1 cellular context compared by ENCODE assay signal in genomic region chr2:20532634-20533437, GRCh38.
A peak's percentile ranks its signal among the peaks of the same experiment; 100 is the strongest.
TF ChIP-seq lines count a peak whose summit lies in the region.

No MANE protein-coding gene starts in this region.

TF ChIP-seq in HepG2, 621 proteins besides CTCF, POLR2A, EP300 and RAD21 (continued from another document and continues in another):
- TF ChIP-seq HMGXB4 (CRISPR knock-in tag; IDR thresholded peaks at IDR 0.05; ENCODE audit: borderline replicate concordance in 1 of 2, low read depth in 1 of 2): peak in 1 of 2 experiments; percentile 13; a peak in 1 of 4 replicates
- peak; percentile 68; the same call in 1 of the 2 replicates for TF ChIP-seq MZF1 (CRISPR knock-in tag; IDR thresholded peaks at IDR 0.05; ENCODE audit: borderline replicate concordance)
- no peak for TF ChIP-seq FOXA1 (IDR thresholded peaks at IDR 0.05)
- TF ChIP-seq FOXA1 (CRISPR knock-in tag; IDR thresholded peaks at IDR 0.05): peak; percentile 5; the same call in 1 of the 2 replicates
- peak; percentile 82; the same call in 1 of the 2 replicates for TF ChIP-seq ZBTB4 (CRISPR knock-in tag; IDR thresholded peaks at IDR 0.05; ENCODE audit: borderline replicate concordance)
- no peak for TF ChIP-seq CERS6 (CRISPR knock-in tag; IDR thresholded peaks at IDR 0.05)
- TF ChIP-seq ZNF281 (CRISPR knock-in tag; IDR thresholded peaks at IDR 0.05; ENCODE audit: borderline replicate concordance): peak; percentile 56; the same call in 1 of the 2 replicates
- TF ChIP-seq ZNF781 (CRISPR knock-in tag; IDR thresholded peaks at IDR 0.05; ENCODE audit: borderline replicate concordance, not compliant biosample characterization): peak; percentile 61
- TF ChIP-seq THRA (CRISPR knock-in tag; IDR thresholded peaks at IDR 0.05; ENCODE audit: borderline replicate concordance): 0 out of 2 replicates have a peak, but pooled peaks have one; percentile 18
- peak; percentile 85 for TF ChIP-seq ZSCAN22 (CRISPR knock-in tag; IDR thresholded peaks at IDR 0.05)
- peak; percentile 81 for TF ChIP-seq ZNF24 (IDR thresholded peaks at IDR 0.05)
- no peak for TF ChIP-seq ZNF713 (CRISPR knock-in tag; IDR thresholded peaks at IDR 0.05)
- peak; percentile 62; the same call in 1 of the 2 replicates for TF ChIP-seq ZFP91 (CRISPR knock-in tag; IDR thresholded peaks at IDR 0.05; ENCODE audit: borderline replicate concordance)
- peak; percentile 66 for TF ChIP-seq GATAD2A (CRISPR knock-in tag; IDR thresholded peaks at IDR 0.05)
- TF ChIP-seq ZGPAT (CRISPR knock-in tag; IDR thresholded peaks at IDR 0.05): 0 out of 2 replicates have a peak, but pooled peaks have one; percentile 18
- TF ChIP-seq SALL1 (CRISPR knock-in tag; IDR thresholded peaks at IDR 0.05): peak; percentile 60
- TF ChIP-seq SPEN (CRISPR knock-in tag; IDR thresholded peaks at IDR 0.05; ENCODE audit: low read depth): peak; percentile 62
- no peak for TF ChIP-seq ELF4 (CRISPR knock-in tag; IDR thresholded peaks at IDR 0.05; ENCODE audit: borderline replicate concordance)
- 0 out of 2 replicates have a peak, but pooled peaks have one; percentile 20 for TF ChIP-seq RXRB (CRISPR knock-in tag; IDR thresholded peaks at IDR 0.05; ENCODE audit: borderline replicate concordance)
- no peak for TF ChIP-seq JUN (CRISPR knock-in tag; IDR thresholded peaks at IDR 0.05)
- peak; percentile 40; the same call in 1 of the 2 replicates for TF ChIP-seq NCOA1 (CRISPR knock-in tag; IDR thresholded peaks at IDR 0.05)
- TF ChIP-seq HDAC1 (CRISPR knock-in tag; IDR thresholded peaks at IDR 0.05): peak; percentile 33; the same call in 1 of the 2 replicates
- TF ChIP-seq TEAD3 (CRISPR knock-in tag; optimal IDR thresholded peaks at IDR 0.05; ENCODE audit: borderline replicate concordance): peak; percentile 46
- TF ChIP-seq NCOA2 (CRISPR knock-in tag; IDR thresholded peaks at IDR 0.05): peak; percentile 23; the same call in 1 of the 2 replicates
- TF ChIP-seq ZNF510 (CRISPR knock-in tag; IDR thresholded peaks at IDR 0.05; ENCODE audit: low read depth): no peak
- TF ChIP-seq FOXA3 (CRISPR knock-in tag; IDR thresholded peaks at IDR 0.05): peak; percentile 46
- no peak for TF ChIP-seq LCORL (IDR thresholded peaks at IDR 0.05)
- peak; percentile 42; the same call in 1 of the 2 replicates for TF ChIP-seq LCORL (CRISPR knock-in tag; IDR thresholded peaks at IDR 0.05)
- TF ChIP-seq DNMT1 (CRISPR knock-in tag; IDR thresholded peaks at IDR 0.05): peak; percentile 67; the same call in 1 of the 2 replicates
- TF ChIP-seq STAG1 (CRISPR knock-in tag; IDR thresholded peaks at IDR 0.05): 0 out of 2 replicates have a peak, but pooled peaks have one; percentile 11
- 0 out of 2 replicates have a peak, but pooled peaks have one; percentile 44 for TF ChIP-seq ZNF501 (CRISPR knock-in tag; IDR thresholded peaks at IDR 0.05)
- peak; percentile 15; the same call in 1 of the 2 replicates for TF ChIP-seq ARNTL (CRISPR knock-in tag; IDR thresholded peaks at IDR 0.05)
- peak; percentile 82 for TF ChIP-seq SOX5 (CRISPR knock-in tag; IDR thresholded peaks at IDR 0.05; ENCODE audit: borderline replicate concordance)
- no peak for TF ChIP-seq ZNF839 (CRISPR knock-in tag; IDR thresholded peaks at IDR 0.05; ENCODE audit: borderline replicate concordance)
- no peak for TF ChIP-seq RORA (CRISPR knock-in tag; IDR thresholded peaks at IDR 0.05)
- no peak; the same call in 1 of the 2 replicates for TF ChIP-seq ZNF350 (CRISPR knock-in tag; IDR thresholded peaks at IDR 0.05; ENCODE audit: borderline replicate concordance, low read depth)
- peak; percentile 80 for TF ChIP-seq HNF4A (CRISPR knock-in tag; IDR thresholded peaks at IDR 0.05)
- TF ChIP-seq PAXIP1 (CRISPR knock-in tag; conservative IDR thresholded peaks at IDR 0.05): peak; percentile 72
- 0 out of 2 replicates have a peak, but pooled peaks have one; percentile 71 for TF ChIP-seq ZNF572 (CRISPR knock-in tag; IDR thresholded peaks at IDR 0.05)
- 0 out of 2 replicates have a peak, but pooled peaks have one; percentile 34 for TF ChIP-seq SKIL (CRISPR knock-in tag; IDR thresholded peaks at IDR 0.05; ENCODE audit: borderline replicate concordance)
- TF ChIP-seq HMGA1 (CRISPR knock-in tag; conservative IDR thresholded peaks at IDR 0.05): no peak
- peak; percentile 87 for TF ChIP-seq ZBTB38 (CRISPR knock-in tag; IDR thresholded peaks at IDR 0.05)
